ENCODE assay signal across 9 cellular contexts in the genomic region with DNA sequence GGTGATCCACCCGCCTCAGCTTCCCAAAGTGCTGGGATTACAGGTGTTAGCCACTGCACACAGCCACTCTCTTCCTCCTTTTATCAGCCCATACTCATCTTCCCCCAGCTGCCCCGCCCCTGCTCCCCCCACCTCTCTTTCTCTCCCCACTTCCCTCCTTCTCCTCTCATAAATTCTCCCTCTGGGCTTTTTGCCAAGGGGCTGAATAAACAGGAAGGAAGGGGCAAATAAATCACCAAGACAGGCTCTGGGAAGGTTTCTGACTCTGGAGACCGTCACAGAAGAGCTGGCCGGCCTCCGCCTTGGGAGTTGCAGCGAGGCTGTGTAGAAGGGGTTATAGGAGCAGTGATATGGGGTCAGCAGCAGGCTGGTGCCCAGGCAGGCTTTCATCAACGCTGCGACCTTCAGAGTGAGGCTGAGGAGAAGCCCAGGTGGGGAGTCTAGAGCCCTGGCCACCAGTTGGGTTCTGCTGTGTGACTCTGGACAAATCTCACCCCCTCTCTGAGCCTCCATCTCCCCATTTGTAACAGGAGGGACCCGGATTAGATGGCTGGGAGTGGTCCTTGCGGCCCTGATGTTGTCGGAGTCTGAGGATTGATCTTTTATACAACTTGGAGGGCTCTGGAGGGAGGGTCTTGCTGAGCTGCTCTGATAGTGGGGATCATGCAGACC.
DNase-seq lines count a peak whose midpoint lies in the region; ATAC-seq and TF ChIP-seq lines count a peak whose summit lies in the region.
"Had no signal": no experiment of that assay in that cellular context is flagged by ENCODE, and none has a peak within 500 bp of the region (broad histone marks: within the 10 kb centered on the region; RNA-seq: fewer than 3 reads in every experiment).

No MANE protein-coding gene starts in this region.

- no peak overlapping the region for H3K27ac Mint-ChIP-seq in activated CD4-positive, alpha-beta T cell treated with anti-CD3 and anti-CD28 coated beads, Interleukin-2, amount 10 ng/mL, durations not matched to agents 24 days and 14 days
- H3K27ac Mint-ChIP-seq in activated T-cell treated with anti-CD3 and anti-CD28 coated beads, Interleukin-2, amount 50 U/mL, for 24 hours = no peak overlapping the region

- H3K27ac ChIP-seq in fibroblast of lung (ENCODE audit: insufficient read depth, low read length) (no peak overlapping the region), sigmoid colon (peak overlapping the region; percentile 66 to 92 (median 86)), spleen (peak overlapping the region in 3 of 8 donors; percentile 13 to 40 (median 36))

- H3K36me3 ChIP-seq in fibroblast of lung (ENCODE audit: control insufficient read depth, insufficient read depth, low read length) (no peaks in the 10 kb centered on the region), sigmoid colon (no peaks in the 10 kb centered on the region), spleen (no peaks in the 10 kb centered on the region)

- H3K9ac ChIP-seq in fibroblast of lung (ENCODE audit: insufficient read depth, low read length) = no peak overlapping the region

- peaks cover 3% of the 10 kb centered on the region for H3K4me1 Mint-ChIP-seq in activated CD4-positive, alpha-beta T cell treated with anti-CD3 and anti-CD28 coated beads, Interleukin-2, amount 10 ng/mL, durations not matched to agents 24 days and 14 days
- peaks cover 3% of the 10 kb centered on the region for H3K4me1 Mint-ChIP-seq in activated T-cell treated with anti-CD3 and anti-CD28 coated beads, Interleukin-2, amount 50 U/mL, for 24 hours (ENCODE audit: low read depth)

- no peak overlapping the region for H3K4me2 ChIP-seq in fibroblast of lung (ENCODE audit: extremely low read depth, insufficient read depth, low read length)

- intact Hi-C loops in sigmoid colon (cut with DNase I) (loop anchor here (1.0 to 5.0 kb wide), 3 partner anchors 32 to 144 kb away; partner anchors contain the start of gene RASD2), spleen (cut with DNase I; ENCODE audit: low total_unique reads) (no loop called here)
- intact Hi-C loops in activated CD4-positive, alpha-beta T cell treated with anti-CD3 and anti-CD28 coated beads, Interleukin-2, amount 10 ng/mL, durations not matched to agents 24 days and 14 days (cut with micrococcal nuclease) = no loop called here

- no peak overlapping the region for H2AFZ ChIP-seq in fibroblast of lung (ENCODE audit: low read length)

- peaks cover 7% of the 10 kb centered on the region for H3K4me1 ChIP-seq in fibroblast of lung (ENCODE audit: control insufficient read depth, extremely low read depth, insufficient read depth, low read length)
- peaks cover 5 to 65% (median 58%) of the 10 kb centered on the region in 4 donors for H3K4me1 ChIP-seq in sigmoid colon
- peaks cover 0 to 42% (median 14%) of the 10 kb centered on the region in 6 donors for H3K4me1 ChIP-seq in spleen

- no peak for ATAC-seq in GM18873 (IDR thresholded peaks at IDR 0.05; ENCODE audit: low FRiP score, unreplicated experiment)

- no peak overlapping the region for H3K4me3 Mint-ChIP-seq in activated CD4-positive, alpha-beta T cell treated with anti-CD3 and anti-CD28 coated beads, Interleukin-2, amount 10 ng/mL, durations not matched to agents 24 days and 14 days
- no peak overlapping the region for H3K4me3 Mint-ChIP-seq in activated T-cell treated with anti-CD3 and anti-CD28 coated beads, Interleukin-2, amount 50 U/mL, for 24 hours

- peak; percentile 65 to 96 (median 90) for TF ChIP-seq EP300 in sigmoid colon (IDR thresholded peaks at IDR 0.05)

- H3K79me2 ChIP-seq in fibroblast of lung (ENCODE audit: control insufficient read depth, insufficient read depth, low read length) = no peaks in the 10 kb centered on the region

- H3K36me3 Mint-ChIP-seq in activated CD4-positive, alpha-beta T cell treated with anti-CD3 and anti-CD28 coated beads, Interleukin-2, amount 10 ng/mL, durations not matched to agents 24 days and 14 days (ENCODE audit: low read depth) = peaks cover 2% of the 10 kb centered on the region
- H3K36me3 Mint-ChIP-seq in activated T-cell treated with anti-CD3 and anti-CD28 coated beads, Interleukin-2, amount 50 U/mL, for 24 hours (ENCODE audit: low read depth) = no peaks in the 10 kb centered on the region

- H3K27me3 ChIP-seq in fibroblast of lung (ENCODE audit: control insufficient read depth, insufficient read depth, low read length) (no peaks in the 10 kb centered on the region), sigmoid colon (no peaks in the 10 kb centered on the region), spleen (replicated peaks in 1 of 7) (peaks cover 0 to 50% (median 14%) of the 10 kb centered on the region in 7 donors)

- DNase-seq in HPDE6-E6E7 (ENCODE audit: extremely low spot score) (peak; percentile 21), NOMO-1 (lab: John Stamatoyannopoulos, UW; ENCODE audit: unreplicated experiment in 2 of 2) (peak; percentile 86 to 94), fibroblast of lung (ENCODE audit: low read depth in 2 of 2) (peak; percentile 83 to 92), sigmoid colon (peak; percentile 95), spleen (no peak)
- DNase-seq in activated CD4-positive, alpha-beta T cell treated with anti-CD3 and anti-CD28 coated beads, Interleukin-2, amount 10 ng/mL, durations not matched to agents 24 days and 14 days = no peak
- no peak for DNase-seq in activated T-cell treated with anti-CD3 and anti-CD28 coated beads, Interleukin-2, amount 50 U/mL, for 24 hours

- no peak overlapping the region for H3K4me3 ChIP-seq in fibroblast of lung (replicated peaks in 1 of 4; ENCODE audit: control extremely low read depth in 1 of 4, insufficient read depth in 1 of 4, low read depth in 3 of 4, low read length in 4 of 4)
- H3K4me3 ChIP-seq in sigmoid colon = no peak overlapping the region
- H3K4me3 ChIP-seq in spleen = no peak overlapping the region
- H3K4me3 ChIP-seq: lung had no signal

- peaks cover 4% of the 10 kb centered on the region for H3K9me3 Mint-ChIP-seq in activated CD4-positive, alpha-beta T cell treated with anti-CD3 and anti-CD28 coated beads, Interleukin-2, amount 10 ng/mL, durations not matched to agents 24 days and 14 days
- no peaks in the 10 kb centered on the region for H3K9me3 Mint-ChIP-seq in activated T-cell treated with anti-CD3 and anti-CD28 coated beads, Interleukin-2, amount 50 U/mL, for 24 hours

- 15 to 20% methylated on average over 11 of the region's 11 CpGs for WGBS in sigmoid colon, 2 donors
- WGBS in spleen, 5 donors = 9 to 24% (median 22%) methylated on average over 9 to 11 of the region's 11 CpGs

- peaks cover 2% of the 10 kb centered on the region for H3K27me3 Mint-ChIP-seq in activated CD4-positive, alpha-beta T cell treated with anti-CD3 and anti-CD28 coated beads, Interleukin-2, amount 10 ng/mL, durations not matched to agents 24 days and 14 days
- peaks cover 69% of the 10 kb centered on the region for H3K27me3 Mint-ChIP-seq in activated T-cell treated with anti-CD3 and anti-CD28 coated beads, Interleukin-2, amount 50 U/mL, for 24 hours

- TF ChIP-seq CTCF in fibroblast of lung (conservative IDR thresholded peaks at IDR 0.05 in 1 of 2, IDR thresholded peaks at IDR 0.05 in 1 of 2; ENCODE audit: low read depth in 1 of 2, low read length in 2 of 2) = no peak
- no peak for TF ChIP-seq CTCF in sigmoid colon (IDR thresholded peaks at IDR 0.05)
- TF ChIP-seq CTCF in spleen (IDR thresholded peaks at IDR 0.05 in 8 of 11, conservative IDR thresholded peaks at IDR 0.05 in 3 of 11) = no peak

- H3K9me3 ChIP-seq in fibroblast of lung (ENCODE audit: control insufficient read depth, insufficient read depth, low read depth, low read length) (no peaks in the 10 kb centered on the region), sigmoid colon (no peaks in the 10 kb centered on the region), spleen (peaks cover 0 to 3% (median 0%) of the 10 kb centered on the region in 8 donors)

- TF ChIP-seq POLR2A in sigmoid colon (IDR thresholded peaks at IDR 0.05) (peak in 1 of 2 donors; percentile 6), spleen (IDR thresholded peaks at IDR 0.05) (no peak)

- H4K20me1 ChIP-seq in fibroblast of lung (ENCODE audit: control insufficient read depth, extremely low read depth, insufficient read depth, low read length) = no peaks in the 10 kb centered on the region

Comparison
In these comparisons a context has a peak if more than half of its experiments do, and no peak if none do; other contexts are left out.
1. DNase-seq: peak in HPDE6-E6E7 (single experiment), NOMO-1 (2 of 2), fibroblast of lung (2 of 2) and sigmoid colon (single experiment); none in spleen (single experiment), activated CD4-positive, alpha-beta T cell treated with anti-CD3 and anti-CD28 coated beads, Interleukin-2, amount 10 ng/mL, durations not matched to agents 24 days and 14 days (single experiment) and activated T-cell treated with anti-CD3 and anti-CD28 coated beads, Interleukin-2, amount 50 U/mL, for 24 hours (single experiment).